Comparison of ENCODE assay signal across 16 cellular contexts in the genomic region with DNA sequence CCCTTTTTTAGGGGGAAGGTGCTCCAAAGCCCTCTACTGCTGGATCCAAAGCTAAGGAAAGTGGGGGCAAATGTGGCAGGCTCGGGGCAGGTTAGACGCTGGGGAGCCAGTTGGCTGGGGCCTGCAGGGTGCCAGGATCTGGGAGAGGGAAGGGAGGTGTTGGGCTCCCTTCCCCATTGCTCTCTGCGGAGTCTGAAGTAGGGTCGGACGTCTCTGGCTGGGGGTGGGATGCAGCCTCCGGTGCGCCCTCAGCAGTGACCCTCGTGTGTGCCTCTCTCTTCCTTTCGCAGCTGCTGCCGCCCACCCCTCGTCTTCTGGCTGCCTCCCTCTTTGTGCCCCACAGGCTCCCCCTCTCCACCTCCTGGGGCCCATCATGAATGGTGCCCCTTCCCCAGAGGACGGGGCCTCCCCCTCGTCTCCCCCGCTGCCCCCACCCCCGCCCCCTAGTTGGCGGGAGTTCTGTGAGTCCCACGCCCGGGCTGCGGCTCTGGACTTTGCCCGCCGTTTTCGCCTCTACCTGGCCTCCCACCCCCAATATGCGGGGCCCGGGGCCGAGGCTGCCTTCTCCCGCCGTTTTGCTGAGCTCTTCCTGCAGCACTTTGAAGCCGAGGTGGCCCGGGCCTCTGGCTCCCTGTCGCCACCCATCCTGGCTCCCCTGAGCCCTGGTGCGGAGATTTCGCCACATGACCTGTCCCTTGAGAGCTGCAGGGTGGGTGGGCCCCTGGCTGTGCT. TPM values are rescaled to one million over a fixed set of nuclear protein-coding genes. Genes with fewer than 3 reads are reported as not detected.
DNase-seq lines count a peak whose midpoint lies in the region; FAIRE-seq and TF ChIP-seq lines count a peak whose summit lies in the region.
"Had no signal": no experiment of that assay in that cellular context is flagged by ENCODE, and none has a peak within 500 bp of the region (broad histone marks: within the 10 kb centered on the region; RNA-seq: fewer than 3 reads in every experiment).

No MANE protein-coding gene starts in this region.

- DNase-seq in activated naive CD4-positive, alpha-beta T cell treated with anti-CD3 and anti-CD28 coated beads, Interleukin-2, amount 10 ng/mL, durations not matched to agents 7 days and 5 days: no peak
- no peak for DNase-seq in activated naive CD4-positive, alpha-beta T cell (lab: John Stamatoyannopoulos, UW)
- DNase-seq in H1 (ENCODE audit: low read depth in 1 of 2, low spot score in 2 of 2): no peak
- peak; percentile 73 for DNase-seq in spleen
- no peak for DNase-seq in RPMI8226
- DNase-seq in SW480 (ENCODE audit: low spot score): no peak
- DNase-seq: activated CD4-positive, alpha-beta T cell treated with anti-CD3 and anti-CD28 coated beads for 1 hour; activated T-cell treated with anti-CD3 and anti-CD28 coated beads, Interleukin-2, amount 50 U/mL, for 48 hours; effector memory CD4-positive, alpha-beta T cell; foreskin keratinocyte; GM23248; KBM-7; NCI-H1436 treated with DMSO at 0.1 percent for 48 hours; NCI-H524; PC-9; upper lobe of right lung had no signal

- no peak overlapping the region for H3K4ac ChIP-seq in H1 (replicated peaks; ENCODE audit: insufficient read length, low read depth, low read length)

- peaks cover 3 to 19% of the 10 kb centered on the region in 2 experiments; a peak in 3 of 4 replicates for H3K79me2 ChIP-seq in H1 (ENCODE audit: control insufficient read depth in 1 of 2, insufficient read depth in 2 of 2, low read length in 2 of 2)

- H3K36me3 ChIP-seq in H1 (ENCODE audit: control insufficient read depth in 2 of 4, insufficient read depth in 4 of 4, low read length in 3 of 4) (peaks cover 18 to 33% (median 28%) of the 10 kb centered on the region in 4 experiments), spleen (peaks cover 5 to 53% (median 42%) of the 10 kb centered on the region in 6 donors)

- peaks cover 8% of the 10 kb centered on the region for H3K23me2 ChIP-seq in H1 (ENCODE audit: low read depth, low read length)

- CTCF ChIA-PET in activated naive CD4-positive, alpha-beta T cell treated with anti-CD3 and anti-CD28 coated beads, Interleukin-2, amount 10 ng/mL, durations not matched to agents 7 days and 5 days (lab: Charles Lee): interaction anchor here (0.6 to 2.2 kb wide), 2 partner anchors 74 to 79 kb away, joined by 3 to 8 read pairs; no protein-coding TSS in a partner anchor
- CTCF ChIA-PET in H1 (lab: Charles Lee; ENCODE audit: partially characterized antibody): interaction anchor here (0.8 to 5.3 kb wide), 6 partner anchors 10 to 81 kb away, joined by 3 to 42 read pairs (median 9); a partner anchor contains a TSS

- H3K4me3 ChIP-seq in H1 (ENCODE audit: extremely low read depth in 1 of 4, insufficient read depth in 2 of 4, low read depth in 3 of 4, low read length in 4 of 4): no peak overlapping the region
- H3K4me3 ChIP-seq in spleen: no peak overlapping the region

- H3K23ac ChIP-seq in H1 (ENCODE audit: insufficient read length): no peak overlapping the region

- 88% methylated on average over 8 of the region's 32 CpGs; no CpG with 5 or more reads in 1 of the 2 experiments for WGBS in H1 (ENCODE audit: extremely low coverage in 1 of 2, insufficient coverage in 1 of 2, insufficient read length in 1 of 2, insufficient replicate concordance in 2 of 2, low coverage in 1 of 2, low lambda C conversion rate in 2 of 2, missing lambda C conversion rate in 1 of 2), 2 experiments
- 80 to 83% (median 82%) methylated on average over 24 to 32 of the region's 32 CpGs for WGBS in spleen, 5 donors

- no peak overlapping the region for H4K91ac ChIP-seq in H1 (replicated peaks; ENCODE audit: insufficient read length, low read length)

- H2AK5ac ChIP-seq in H1 (ENCODE audit: low read depth, low read length): no peak overlapping the region

- H3K4me1 Mint-ChIP-seq in activated naive CD4-positive, alpha-beta T cell treated with anti-CD3 and anti-CD28 coated beads, Interleukin-2, amount 10 ng/mL, durations not matched to agents 7 days and 5 days: peaks cover 40% of the 10 kb centered on the region

- H3K9me3 ChIP-seq in H1 (ENCODE audit: insufficient read depth in 2 of 2, low read depth in 1 of 2, low read length in 1 of 2) (no peaks in the 10 kb centered on the region), spleen (no peaks in the 10 kb centered on the region)
- H3K9me3 ChIP-seq: upper lobe of right lung had no signal

- no peaks in the 10 kb centered on the region for H3K9me3 Mint-ChIP-seq in activated naive CD4-positive, alpha-beta T cell treated with anti-CD3 and anti-CD28 coated beads, Interleukin-2, amount 10 ng/mL, durations not matched to agents 7 days and 5 days

- peak overlapping the region; percentile 74; the same call in 1 of the 2 replicates for H4K8ac ChIP-seq in H1 (ENCODE audit: extremely low read depth, insufficient read depth, low read length)

- no peak overlapping the region for H2BK12ac ChIP-seq in H1 (ENCODE audit: low read depth, low read length)

- TF ChIP-seq CTCF in H1 (IDR thresholded peaks at IDR 0.05; ENCODE audit: control extremely low read depth in 1 of 3, insufficient read depth in 1 of 3, low read depth in 1 of 3, low read length in 3 of 3): no peak
- no peak for TF ChIP-seq CTCF in spleen (IDR thresholded peaks at IDR 0.05 in 8 of 11, conservative IDR thresholded peaks at IDR 0.05 in 3 of 11)

- FAIRE-seq in H1 (lab: Jason Lieb, UNC): no peak

- no peak overlapping the region; a peak in 1 of 4 replicates for H3K4me2 ChIP-seq in H1 (ENCODE audit: insufficient read depth in 1 of 2, low read depth in 2 of 2, low read length in 2 of 2)

- peak overlapping the region; percentile 15 for H3K4me3 Mint-ChIP-seq in activated naive CD4-positive, alpha-beta T cell treated with anti-CD3 and anti-CD28 coated beads, Interleukin-2, amount 10 ng/mL, durations not matched to agents 7 days and 5 days

- peak overlapping the region; percentile 98 for H3K27ac Mint-ChIP-seq in activated naive CD4-positive, alpha-beta T cell treated with anti-CD3 and anti-CD28 coated beads, Interleukin-2, amount 10 ng/mL, durations not matched to agents 7 days and 5 days

- no peak overlapping the region for H2AFZ ChIP-seq in H1 (ENCODE audit: low read length)
- H2AFZ ChIP-seq: GM23248, PC-9 had no signal

- no peaks in the 10 kb centered on the region for H3K27me3 Mint-ChIP-seq in activated naive CD4-positive, alpha-beta T cell treated with anti-CD3 and anti-CD28 coated beads, Interleukin-2, amount 10 ng/mL, durations not matched to agents 7 days and 5 days

- H3K56ac ChIP-seq in H1 (replicated peaks; ENCODE audit: insufficient read length, low read depth, low read length): no peak overlapping the region

- no peak for TF ChIP-seq EP300 in H1 (IDR thresholded peaks at IDR 0.05; ENCODE audit: borderline replicate concordance in 1 of 2, low read depth in 2 of 2, low read length in 2 of 2)

- no peak overlapping the region for H3K27ac ChIP-seq in H1 (ENCODE audit: low read depth, low read length)
- H3K27ac ChIP-seq in spleen: no peak overlapping the region
- H3K27ac ChIP-seq: foreskin keratinocyte, GM23248, PC-9, upper lobe of right lung had no signal

- no peak for TF ChIP-seq POLR2A in H1 (IDR thresholded peaks at IDR 0.05; ENCODE audit: control extremely low read depth in 1 of 2, low read depth in 2 of 2, low read length in 2 of 2)
- TF ChIP-seq POLR2A in spleen (IDR thresholded peaks at IDR 0.05): no peak

- H2BK20ac ChIP-seq in H1 (ENCODE audit: low read length): no peak overlapping the region

- no peak overlapping the region for H3K14ac ChIP-seq in H1 (ENCODE audit: insufficient read length)

- peaks cover 2 to 10% of the 10 kb centered on the region in 2 experiments for H4K20me1 ChIP-seq in H1 (replicated peaks in 1 of 2; ENCODE audit: control insufficient read depth in 1 of 2, insufficient read depth in 2 of 2, low read length in 2 of 2)

- POLR2A ChIA-PET in H1 (lab: Charles Lee; ENCODE audit: partially characterized antibody): interaction anchor here (0.6 to 7.5 kb wide), 11 partner anchors 8 to 85 kb away, joined by 3 to 159 read pairs (median 7); a partner anchor contains a TSS

- H3K4me1 ChIP-seq in H1 (replicated peaks in 1 of 4; ENCODE audit: control insufficient read depth in 3 of 4, insufficient read depth in 4 of 4, low read length in 3 of 4) (peaks cover 0 to 8% (median 3%) of the 10 kb centered on the region in 4 experiments; a peak in 6 of 7 replicates), spleen (peaks cover 10 to 42% (median 29%) of the 10 kb centered on the region in 6 donors)
- H3K4me1 ChIP-seq: foreskin keratinocyte had no signal

- no peak overlapping the region for H2BK120ac ChIP-seq in H1 (replicated peaks; ENCODE audit: low read depth, low read length)

- no peak overlapping the region for H3K9ac ChIP-seq in H1 (replicated peaks in 1 of 4; ENCODE audit: extremely low read depth in 1 of 4, low read depth in 3 of 4, low read length in 3 of 4)
- H3K9ac ChIP-seq: GM23248 had no signal

- peaks cover 18% of the 10 kb centered on the region for H3K79me1 ChIP-seq in H1 (ENCODE audit: low read depth, low read length)

- H2BK15ac ChIP-seq in H1 (ENCODE audit: low read length): no peak overlapping the region

- peaks cover 27% of the 10 kb centered on the region for H3K36me3 Mint-ChIP-seq in activated naive CD4-positive, alpha-beta T cell treated with anti-CD3 and anti-CD28 coated beads, Interleukin-2, amount 10 ng/mL, durations not matched to agents 7 days and 5 days

- intact Hi-C loops in spleen (cut with DNase I; ENCODE audit: low total_unique reads): no loop called here

- H3K27me3 ChIP-seq in H1 (replicated peaks in 1 of 4; ENCODE audit: control insufficient read depth in 3 of 4, extremely low read depth in 1 of 4, insufficient read depth in 3 of 4, low read length in 3 of 4): no peaks in the 10 kb centered on the region
- no peaks in the 10 kb centered on the region for H3K27me3 ChIP-seq in spleen (replicated peaks in 1 of 7)
- H3K27me3 ChIP-seq: foreskin keratinocyte, upper lobe of right lung had no signal

- TF ChIP-seq RAD21 in H1 (IDR thresholded peaks at IDR 0.05 in 1 of 2, conservative IDR thresholded peaks at IDR 0.05 in 1 of 2; ENCODE audit: low read depth in 2 of 2, low read length in 2 of 2): no peak

- no peak overlapping the region for H4K5ac ChIP-seq in H1 (ENCODE audit: insufficient read length, low read depth, low read length)

- H3K18ac ChIP-seq in H1 (ENCODE audit: extremely low read depth, low read length): no peak overlapping the region

- no peak overlapping the region for H2BK5ac ChIP-seq in H1 (ENCODE audit: low read depth, low read length)

RNA-seq across cellular contexts. Expression of a gene that starts 2.2 kb away (rescaled TPM):
- 38.5 and 39.7 TPM in 2 replicates for total RNA-seq in H1 (2021; fragmentation: NEBNext Ultra II Directional; extraction: Animal tissue kit (Norgen Biotek cat#: 25700))
- polyA plus RNA-seq in H1 (2011; rRNA removed): 32.0 and 57.5 TPM in 2 replicates
- polyA plus RNA-seq in H1 (2011; cell fraction: cytosol; rRNA removed): 30.7 TPM
- 219 TPM for polyA plus RNA-seq in H1 (2011; cell fraction: nucleus; rRNA removed)
- 40.1 to 43.9 TPM (median 40.4 TPM) in 4 replicates for polyA plus RNA-seq in H1 (2012, experiment 1 of 2)
- 32.3 TPM for polyA plus RNA-seq in H1 (2012, experiment 2 of 2)
- polyA plus RNA-seq in H1 (2013, experiment 1 of 2): 30.1 TPM
- 29.1 TPM for polyA plus RNA-seq in H1 (2013, experiment 2 of 2)
- polyA minus RNA-seq in H1 (2011; rRNA and poly(A)+ RNA removed): 9.2 and 13.9 TPM in 2 replicates
- polyA minus RNA-seq in H1 (2011; cell fraction: cytosol; rRNA and poly(A)+ RNA removed): 18.1 TPM
- polyA minus RNA-seq in H1 (2011; cell fraction: nucleus; rRNA and poly(A)+ RNA removed): 21.9 TPM
- 10 to 100 TPM; 25.9 to 70.7 (median 60.7) TPM for total RNA-seq in spleen
- 10 to 100 TPM; 28.1 to 60.8 (median 42.7) TPM for polyA plus RNA-seq in spleen

RNA-seq across cellular contexts. Expression of a gene that starts 12.4 kb away (rescaled TPM):
- 2.4 and 3.0 TPM in 2 replicates for total RNA-seq in H1 (2021; fragmentation: NEBNext Ultra II Directional; extraction: Animal tissue kit (Norgen Biotek cat#: 25700))
- polyA plus RNA-seq in H1 (2011; rRNA removed) (1.7 and 3.1 TPM in 2 replicates), spleen (under 1 TPM; 0.33 to 0.46 (median 0.42) TPM)
- 1.9 TPM for polyA plus RNA-seq in H1 (2011; cell fraction: cytosol; rRNA removed)
- polyA plus RNA-seq in H1 (2011; cell fraction: nucleus; rRNA removed): 10.5 TPM
- polyA plus RNA-seq in H1 (2012, experiment 1 of 2): 4.4 to 10.5 TPM (median 6.1 TPM) in 4 replicates
- 1.4 TPM for polyA plus RNA-seq in H1 (2012, experiment 2 of 2)
- polyA plus RNA-seq in H1 (2013, experiment 1 of 2): 2.6 TPM
- 1.5 TPM for polyA plus RNA-seq in H1 (2013, experiment 2 of 2)
- polyA minus RNA-seq in H1 (2011; rRNA and poly(A)+ RNA removed): 1.3 and 2.0 TPM in 2 replicates
- 1.4 TPM for polyA minus RNA-seq in H1 (2011; cell fraction: cytosol; rRNA and poly(A)+ RNA removed)
- 14.5 TPM for polyA minus RNA-seq in H1 (2011; cell fraction: nucleus; rRNA and poly(A)+ RNA removed)
- total RNA-seq in spleen: 1 to 10 TPM in 2 of 7 donors, under 1 TPM in 3, not detected in 2; 0.26 to 1.5 (median 0.82) TPM

RNA-seq across cellular contexts. Expression of a gene that starts 19.7 kb away (rescaled TPM):
- 243 and 249 TPM in 2 replicates for total RNA-seq in H1 (2021; fragmentation: NEBNext Ultra II Directional; extraction: Animal tissue kit (Norgen Biotek cat#: 25700))
- 216 and 283 TPM in 2 replicates for polyA plus RNA-seq in H1 (2011; rRNA removed)
- 216 TPM for polyA plus RNA-seq in H1 (2011; cell fraction: cytosol; rRNA removed)
- 375 TPM for polyA plus RNA-seq in H1 (2011; cell fraction: nucleus; rRNA removed)
- 252 to 300 TPM (median 277 TPM) in 4 replicates for polyA plus RNA-seq in H1 (2012, experiment 1 of 2)
- polyA plus RNA-seq in H1 (2012, experiment 2 of 2): 261 TPM
- polyA plus RNA-seq in H1 (2013, experiment 1 of 2): 233 TPM
- 250 TPM for polyA plus RNA-seq in H1 (2013, experiment 2 of 2)
- polyA minus RNA-seq in H1 (2011; rRNA and poly(A)+ RNA removed): 76.3 and 102 TPM in 2 replicates
- polyA minus RNA-seq in H1 (2011; cell fraction: cytosol; rRNA and poly(A)+ RNA removed): 74.2 TPM
- polyA minus RNA-seq in H1 (2011; cell fraction: nucleus; rRNA and poly(A)+ RNA removed): 65.9 TPM
- total RNA-seq in spleen: 100 to 1,000 TPM in 5 of 7 donors, 10 to 100 TPM in 2; 76.3 to 136 (median 103) TPM
- polyA plus RNA-seq in spleen: 100 to 1,000 TPM; 182 to 194 (median 190) TPM

RNA-seq across cellular contexts. Expression of a gene that starts 43.1 kb away (rescaled TPM):
- total RNA-seq in H1 (2021; fragmentation: NEBNext Ultra II Directional; extraction: Animal tissue kit (Norgen Biotek cat#: 25700)): 218 and 227 TPM in 2 replicates
- polyA plus RNA-seq in H1 (2011; rRNA removed) (79.1 and 131 TPM in 2 replicates), spleen (10 to 100 TPM; 43.8 to 85.8 (median 61.9) TPM)
- polyA plus RNA-seq in H1 (2011; cell fraction: cytosol; rRNA removed): 54.4 TPM
- 450 TPM for polyA plus RNA-seq in H1 (2011; cell fraction: nucleus; rRNA removed)
- polyA plus RNA-seq in H1 (2012, experiment 1 of 2): 151 to 202 TPM (median 191 TPM) in 4 replicates
- polyA plus RNA-seq in H1 (2012, experiment 2 of 2): 158 TPM
- 187 TPM for polyA plus RNA-seq in H1 (2013, experiment 1 of 2)
- polyA plus RNA-seq in H1 (2013, experiment 2 of 2): 171 TPM
- 36.2 and 40.2 TPM in 2 replicates for polyA minus RNA-seq in H1 (2011; rRNA and poly(A)+ RNA removed)
- 106 TPM for polyA minus RNA-seq in H1 (2011; cell fraction: cytosol; rRNA and poly(A)+ RNA removed)
- 121 TPM for polyA minus RNA-seq in H1 (2011; cell fraction: nucleus; rRNA and poly(A)+ RNA removed)
- total RNA-seq in spleen: 100 to 1,000 TPM; 113 to 179 (median 161) TPM

RNA-seq across cellular contexts. Expression of a gene that starts 59.1 kb away (rescaled TPM):
- total RNA-seq in H1 (2021; fragmentation: NEBNext Ultra II Directional; extraction: Animal tissue kit (Norgen Biotek cat#: 25700)): 13.3 and 14.9 TPM in 2 replicates
- polyA plus RNA-seq in H1 (2011; rRNA removed) (10.4 and 13.2 TPM in 2 replicates), spleen (10 to 100 TPM; 40.8 to 90.0 (median 64.5) TPM)
- 21.1 TPM for polyA plus RNA-seq in H1 (2011; cell fraction: cytosol; rRNA removed)
- 27.3 TPM for polyA plus RNA-seq in H1 (2011; cell fraction: nucleus; rRNA removed)
- 13.5 to 16.6 TPM (median 15.7 TPM) in 4 replicates for polyA plus RNA-seq in H1 (2012, experiment 1 of 2)
- 10.2 TPM for polyA plus RNA-seq in H1 (2012, experiment 2 of 2)
- polyA plus RNA-seq in H1 (2013, experiment 1 of 2): 8.9 TPM
- 8.0 TPM for polyA plus RNA-seq in H1 (2013, experiment 2 of 2)
- polyA minus RNA-seq in H1 (2011; rRNA and poly(A)+ RNA removed): 3.9 and 4.0 TPM in 2 replicates
- polyA minus RNA-seq in H1 (2011; cell fraction: cytosol; rRNA and poly(A)+ RNA removed): 9.5 TPM
- polyA minus RNA-seq in H1 (2011; cell fraction: nucleus; rRNA and poly(A)+ RNA removed): 13.0 TPM
- total RNA-seq in spleen: 10 to 100 TPM; 43.1 to 82.5 (median 51.0) TPM
